ENCODE assay signal across 11 cellular contexts in genomic region chr6:42260424-42260888, GRCh38. TPM values are rescaled to one million over a fixed set of nuclear protein-coding genes. Genes with fewer than 3 reads are reported as not detected.
DNase-seq lines count a peak whose midpoint lies in the region; ATAC-seq, FAIRE-seq and TF ChIP-seq lines count a peak whose summit lies in the region.
"Had no signal": no experiment of that assay in that cellular context is flagged by ENCODE, and none has a peak within 500 bp of the region (broad histone marks: within the 10 kb centered on the region; RNA-seq: fewer than 3 reads in every experiment).

No MANE protein-coding gene starts in this region.

- no peaks in the 10 kb centered on the region for H4K20me1 ChIP-seq in SU-DHL-6 (ENCODE audit: low read depth, low read length)

- no peak overlapping the region for H3K27ac ChIP-seq in SU-DHL-6 (ENCODE audit: low read depth, low read length)
- H3K27ac ChIP-seq: parathyroid adenoma had no signal

- CTCF ChIA-PET in activated naive CD4-positive, alpha-beta T cell treated with anti-CD3 and anti-CD28 coated beads, Interleukin-2, amount 10 ng/mL, durations not matched to agents 7 days and 5 days (lab: Charles Lee) = interaction anchor here (0.9 to 5.8 kb wide), 6 partner anchors 9 to 291 kb away, joined by 3 to 64 read pairs (median 5); no protein-coding TSS in a partner anchor

- H3K9me3 ChIP-seq in SU-DHL-6 (ENCODE audit: insufficient read depth, low read length) = no peaks in the 10 kb centered on the region

- no peaks in the 10 kb centered on the region for H3K27me3 Mint-ChIP-seq in activated naive CD4-positive, alpha-beta T cell treated with anti-CD3 and anti-CD28 coated beads, Interleukin-2, amount 10 ng/mL, durations not matched to agents 7 days and 5 days

- ATAC-seq in activated naive CD4-positive, alpha-beta T cell treated with anti-CD3 and anti-CD28 coated beads, Interleukin-2, amount 50 U/mL, for 72 hours = peak; percentile 7 to 40
- no peak for ATAC-seq in GM18868 (IDR thresholded peaks at IDR 0.05; ENCODE audit: unreplicated experiment)
- ATAC-seq in HG02623 (IDR thresholded peaks at IDR 0.05; ENCODE audit: unreplicated experiment) = no peak

- DNase-seq in activated naive CD4-positive, alpha-beta T cell treated with anti-CD3 and anti-CD28 coated beads, Interleukin-2, amount 50 U/mL, for 72 hours (ENCODE audit: low spot score in 2 of 2) = no peak
- DNase-seq in activated naive CD4-positive, alpha-beta T cell treated with anti-CD3 and anti-CD28 coated beads, Interleukin-2, amount 10 ng/mL, durations not matched to agents 7 days and 5 days = no peak
- DNase-seq in iPS-NIHi7 (ENCODE audit: extremely low spot score) (peak; percentile 76), urothelium cell line (ENCODE audit: low spot score) (peak; percentile 27)
- DNase-seq in activated naive CD4-positive, alpha-beta T cell treated with anti-CD3 and anti-CD28 coated beads, Interleukin-2, amount 50 U/mL, for 16 hours = no peak
- DNase-seq: foreskin melanocyte had no signal

- no peak for TF ChIP-seq CTCF in SU-DHL-6 (IDR thresholded peaks at IDR 0.05; ENCODE audit: insufficient read depth, low read length, poor library complexity, severe bottlenecking)

- peak overlapping the region; percentile 28 for H2AFZ ChIP-seq in SU-DHL-6 (ENCODE audit: low read depth, low read length, severe bottlenecking)
- H2AFZ ChIP-seq: parathyroid adenoma had no signal

- no peaks in the 10 kb centered on the region for H3K27me3 ChIP-seq in SU-DHL-6 (ENCODE audit: low read length)

- H3K36me3 ChIP-seq in SU-DHL-6 (ENCODE audit: low read length) = no peaks in the 10 kb centered on the region

- no peaks in the 10 kb centered on the region for H3K79me2 ChIP-seq in SU-DHL-6 (ENCODE audit: insufficient read depth, low read length)
- H3K79me2 ChIP-seq: parathyroid adenoma had no signal

- no peak overlapping the region for H3K9ac ChIP-seq in SU-DHL-6 (ENCODE audit: low read length)
- H3K9ac ChIP-seq: parathyroid adenoma had no signal

- no peaks in the 10 kb centered on the region for H3F3A ChIP-seq in SU-DHL-6 (ENCODE audit: insufficient read depth)

- peak overlapping the region; percentile 31 for H3K4me2 ChIP-seq in SU-DHL-6 (ENCODE audit: low read depth, low read length, poor library complexity, severe bottlenecking)

- H3K9me2 ChIP-seq in SU-DHL-6 (replicated peaks; ENCODE audit: insufficient read depth, low read length) = no peaks in the 10 kb centered on the region

- H3K4me3 Mint-ChIP-seq in activated naive CD4-positive, alpha-beta T cell treated with anti-CD3 and anti-CD28 coated beads, Interleukin-2, amount 10 ng/mL, durations not matched to agents 7 days and 5 days = no peak overlapping the region
- H3K4me3 Mint-ChIP-seq: CD14-positive monocyte had no signal

- H3K4me1 Mint-ChIP-seq in activated naive CD4-positive, alpha-beta T cell treated with anti-CD3 and anti-CD28 coated beads, Interleukin-2, amount 10 ng/mL, durations not matched to agents 7 days and 5 days = no peaks in the 10 kb centered on the region
- H3K4me1 Mint-ChIP-seq: CD14-positive monocyte had no signal

- H3K4me3 ChIP-seq in SU-DHL-6 (ENCODE audit: insufficient read depth, low read length, poor library complexity, severe bottlenecking) = no peak overlapping the region

- H3K36me3 Mint-ChIP-seq in activated naive CD4-positive, alpha-beta T cell treated with anti-CD3 and anti-CD28 coated beads, Interleukin-2, amount 50 U/mL, for 72 hours = no peaks in the 10 kb centered on the region
- H3K36me3 Mint-ChIP-seq in activated naive CD4-positive, alpha-beta T cell treated with anti-CD3 and anti-CD28 coated beads, Interleukin-2, amount 10 ng/mL, durations not matched to agents 7 days and 5 days = peaks cover 14% of the 10 kb centered on the region

- peak overlapping the region in 1 of 2 donors; percentile 55 for H3K27ac Mint-ChIP-seq in activated naive CD4-positive, alpha-beta T cell treated with anti-CD3 and anti-CD28 coated beads, Interleukin-2, amount 50 U/mL, for 72 hours
- no peak overlapping the region for H3K27ac Mint-ChIP-seq in activated naive CD4-positive, alpha-beta T cell treated with anti-CD3 and anti-CD28 coated beads, Interleukin-2, amount 10 ng/mL, durations not matched to agents 7 days and 5 days

- no peaks in the 10 kb centered on the region for H3K9me3 Mint-ChIP-seq in activated naive CD4-positive, alpha-beta T cell treated with anti-CD3 and anti-CD28 coated beads, Interleukin-2, amount 50 U/mL, for 72 hours
- no peaks in the 10 kb centered on the region for H3K9me3 Mint-ChIP-seq in activated naive CD4-positive, alpha-beta T cell treated with anti-CD3 and anti-CD28 coated beads, Interleukin-2, amount 10 ng/mL, durations not matched to agents 7 days and 5 days

- FAIRE-seq in urothelium cell line (lab: Jason Lieb, UNC) = no peak

RNA-seq across cellular contexts. Expression of gene MRPS10, which starts 42.8 kb away (rescaled TPM):
- total RNA-seq in activated naive CD4-positive, alpha-beta T cell treated with anti-CD3 and anti-CD28 coated beads, Interleukin-2, amount 50 U/mL, for 72 hours = 10 to 100 TPM; 30.8 to 37.4 TPM

Comparison
In these comparisons a context has a peak if more than half of its experiments do, and no peak if none do; other contexts are left out.
1. ATAC-seq: peak in activated naive CD4-positive, alpha-beta T cell treated with anti-CD3 and anti-CD28 coated beads, Interleukin-2, amount 50 U/mL, for 72 hours (2 of 2); none in GM18868 (single experiment) and HG02623 (single experiment).
2. DNase-seq: peak in iPS-NIHi7 (single experiment) and urothelium cell line (single experiment); none in activated naive CD4-positive, alpha-beta T cell treated with anti-CD3 and anti-CD28 coated beads, Interleukin-2, amount 50 U/mL, for 72 hours (0 of 2), activated naive CD4-positive, alpha-beta T cell treated with anti-CD3 and anti-CD28 coated beads, Interleukin-2, amount 10 ng/mL, durations not matched to agents 7 days and 5 days (single experiment) and activated naive CD4-positive, alpha-beta T cell treated with anti-CD3 and anti-CD28 coated beads, Interleukin-2, amount 50 U/mL, for 16 hours (single experiment).